ENCODE assay signal across 9 cellular contexts in genomic region chr2:192190474-192190873, GRCh38. TPM values are rescaled to one million over a fixed set of nuclear protein-coding genes. Genes with fewer than 3 reads are reported as not detected.
A peak's percentile ranks its signal among the peaks of the same experiment; 100 is the strongest.
DNase-seq lines count a peak whose midpoint lies in the region; ATAC-seq, FAIRE-seq and TF ChIP-seq lines count a peak whose summit lies in the region.
"Had no signal": no experiment of that assay in that cellular context is flagged by ENCODE, and none has a peak within 500 bp of the region (broad histone marks: within the 10 kb centered on the region; RNA-seq: fewer than 3 reads in every experiment).

No MANE protein-coding gene starts in this region.

- no peak for ATAC-seq in HG03108 (IDR thresholded peaks at IDR 0.05; ENCODE audit: unreplicated experiment)
- ATAC-seq: GM23338 had no signal

- DNase-seq in H54 (ENCODE audit: insufficient read length, low spot score), result no peak
- DNase-seq in SK-N-MC (ENCODE audit: low read depth, low spot score), result peak; percentile 39
- DNase-seq in kidney epithelial cell (ENCODE audit: low read depth), result no peak
- no peak for DNase-seq in tibial artery
- no peak for DNase-seq in stimulated activated CD4-positive, alpha-beta T cell treated with anti-CD3 and anti-CD28 coated beads, Interleukin-4, amount 100 ng/mL, for 24 hours
- no peak for DNase-seq in posterior cingulate gyrus

- peaks cover 34% of the 10 kb centered on the region for H3K27me3 ChIP-seq in kidney epithelial cell (ENCODE audit: control insufficient read depth, insufficient read depth, low read length)
- H3K27me3 ChIP-seq in tibial artery, result peaks cover 3 to 27% of the 10 kb centered on the region in 2 donors

- no peak overlapping the region for H3K9ac ChIP-seq in SK-N-MC (ENCODE audit: insufficient read length)

- FAIRE-seq in H54 (lab: Jason Lieb, UNC), result peak; percentile 27

- H3K36me3 ChIP-seq in SK-N-MC (ENCODE audit: insufficient read depth, low read length) (peaks cover 8% of the 10 kb centered on the region; the same call in 1 of the 2 replicates), kidney epithelial cell (ENCODE audit: control insufficient read depth, insufficient read depth, low read length) (no peaks in the 10 kb centered on the region), tibial artery (no peaks in the 10 kb centered on the region)

- H3K4me1 ChIP-seq in tibial artery, result peaks cover 4 to 18% (median 16%) of the 10 kb centered on the region in 4 donors

- no peak for TF ChIP-seq POLR2A in H54 (IDR thresholded peaks at IDR 0.05; ENCODE audit: low read depth, low read length)

- no peak overlapping the region for H3K4me3 ChIP-seq in SK-N-MC
- H3K4me3 ChIP-seq in kidney epithelial cell (ENCODE audit: low read depth, low read length), result no peak overlapping the region
- H3K4me3 ChIP-seq in tibial artery, result no peak overlapping the region
- H3K4me3 ChIP-seq: GM23338 had no signal

- peak; percentile 68 for TF ChIP-seq CTCF in C4-2B (conservative IDR thresholded peaks at IDR 0.05)
- peak; percentile 48 for TF ChIP-seq CTCF in kidney epithelial cell (IDR thresholded peaks at IDR 0.05; ENCODE audit: insufficient read depth, low read length, poor library complexity, severe bottlenecking)
- TF ChIP-seq CTCF in tibial artery (IDR thresholded peaks at IDR 0.05), result peak in 1 of 2 experiments; percentile 31

- intact Hi-C loops in tibial artery (cut with DNase I; ENCODE audit: low total_unique reads), result no loop called here
- intact Hi-C loops in posterior cingulate gyrus (cut with DNase I), result loop anchor here (10.0 kb wide), 1 partner anchor 326 kb away; no protein-coding TSS in a partner anchor

- H3K9me3 ChIP-seq in SK-N-MC (ENCODE audit: low read depth, low read length) (no peaks in the 10 kb centered on the region), tibial artery (no peaks in the 10 kb centered on the region)

- H3K27ac ChIP-seq in C4-2B (no peak overlapping the region), SK-N-MC (no peak overlapping the region), tibial artery (no peak overlapping the region)

RNA-seq across cellular contexts. Expression of gene TMEFF2, which starts 4.3 kb away (rescaled TPM):
- not detected in 2 replicates for total RNA-seq in kidney epithelial cell
